ENCODE assay signal across 11 cellular contexts in genomic region chr22:36340621-36341020, GRCh38. TPM values are rescaled to one million over a fixed set of nuclear protein-coding genes. Genes with fewer than 3 reads are reported as not detected.
DNase-seq lines count a peak whose midpoint lies in the region; ATAC-seq and TF ChIP-seq lines count a peak whose summit lies in the region.
"Had no signal": no experiment of that assay in that cellular context is flagged by ENCODE, and none has a peak within 500 bp of the region (broad histone marks: within the 10 kb centered on the region; RNA-seq: fewer than 3 reads in every experiment).

No MANE protein-coding gene starts in this region.

- in situ Hi-C loops in G401 (cut with HindIII; ENCODE audit: low sequenced_read_pairs), result loop anchor here (5.0 kb wide), 1 partner anchor 92 kb away; no protein-coding TSS in a partner anchor

- H3K27ac Mint-ChIP-seq in IgD-negative memory B cell, result peak overlapping the region in 2 of 3 donors; percentile 65 to 78
- H3K27ac Mint-ChIP-seq in activated naive CD8-positive, alpha-beta T cell treated with anti-CD3 and anti-CD28 coated beads, Interleukin-2, amount 10 ng/mL, durations not matched to agents 7 days and 5 days, result peak overlapping the region; percentile 95
- no peak overlapping the region for H3K27ac Mint-ChIP-seq in Calu3 (ENCODE audit: unreplicated experiment)

- H3K27me3 Mint-ChIP-seq in IgD-negative memory B cell (no peaks in the 10 kb centered on the region), Calu3 (ENCODE audit: unreplicated experiment) (no peaks in the 10 kb centered on the region)
- no peaks in the 10 kb centered on the region for H3K27me3 Mint-ChIP-seq in activated naive CD8-positive, alpha-beta T cell treated with anti-CD3 and anti-CD28 coated beads, Interleukin-2, amount 10 ng/mL, durations not matched to agents 7 days and 5 days

- no peak overlapping the region for H3K4me3 Mint-ChIP-seq in IgD-negative memory B cell
- H3K4me3 Mint-ChIP-seq in activated naive CD8-positive, alpha-beta T cell treated with anti-CD3 and anti-CD28 coated beads, Interleukin-2, amount 10 ng/mL, durations not matched to agents 7 days and 5 days, result peak overlapping the region; percentile 65
- no peak overlapping the region for H3K4me3 Mint-ChIP-seq in Calu3 (ENCODE audit: low read depth, unreplicated experiment)

- H3K4me1 Mint-ChIP-seq in IgD-negative memory B cell, result peaks cover 27 to 53% (median 36%) of the 10 kb centered on the region in 3 donors
- H3K4me1 Mint-ChIP-seq in activated naive CD8-positive, alpha-beta T cell treated with anti-CD3 and anti-CD28 coated beads, Interleukin-2, amount 10 ng/mL, durations not matched to agents 7 days and 5 days, result peaks cover 73% of the 10 kb centered on the region
- H3K4me1 Mint-ChIP-seq in Calu3 (ENCODE audit: low read depth, unreplicated experiment), result peaks cover 64% of the 10 kb centered on the region

- no peak for TF ChIP-seq POLR2A in spleen (IDR thresholded peaks at IDR 0.05)

- DNase-seq in activated naive CD8-positive, alpha-beta T cell treated with anti-CD3 and anti-CD28 coated beads, Interleukin-2, amount 10 ng/mL, durations not matched to agents 7 days and 5 days, result no peak
- DNase-seq in left colon (no peak), spleen (no peak), G401 (ENCODE audit: low spot score) (no peak), Calu3 (no peak), activated gamma-delta T cell (lab: John Stamatoyannopoulos, UW) (no peak), T1000 (lab: John Stamatoyannopoulos, UW) (no peak)
- DNase-seq: activated CD4-positive, alpha-beta T cell treated with anti-CD3 and anti-CD28 coated beads, Interleukin-2, amount 50 U/mL, for 1 hour; effector CD4-positive, alpha-beta T cell; NCI-H1105 had no signal

- H3K4me1 ChIP-seq in spleen, result peaks cover 82 to 100% (median 94%) of the 10 kb centered on the region in 6 donors

- 45 to 58% (median 57%) methylated on average over 9 of the region's 9 CpGs for WGBS in spleen, 5 donors

- intact Hi-C loops in left colon (cut with DNase I, micrococcal nuclease) (no loop called here), spleen (cut with DNase I; ENCODE audit: low total_unique reads) (no loop called here), Calu3 (cut with micrococcal nuclease; ENCODE audit: unreplicated experiment) (no loop called here)

- H3K27ac ChIP-seq in spleen, result peak overlapping the region in 7 of 8 donors; percentile 5 to 97 (median 89)

- H3K9me3 ChIP-seq in spleen, result no peaks in the 10 kb centered on the region

- BruUV-seq in Calu3 (replicated peaks; lab: Mats Ljungman, UMichigan), result no TSS peak

- no peak overlapping the region for H3K4me3 ChIP-seq in spleen

- POLR2A ChIA-PET in activated naive CD8-positive, alpha-beta T cell treated with anti-CD3 and anti-CD28 coated beads, Interleukin-2, amount 10 ng/mL, durations not matched to agents 7 days and 5 days (lab: Charles Lee), result interaction anchor here (1.0 kb wide), 1 partner anchor 38 kb away, joined by 3 read pairs; no protein-coding TSS in a partner anchor

- CTCF ChIA-PET in Calu3 (lab: Charles Lee), result no interaction called here

- no peak for TF ChIP-seq CTCF in spleen (IDR thresholded peaks at IDR 0.05 in 8 of 11, conservative IDR thresholded peaks at IDR 0.05 in 3 of 11)
- no peak for TF ChIP-seq CTCF in Calu3 (IDR thresholded peaks at IDR 0.05; ENCODE audit: unreplicated experiment)

- H3K36me3 Mint-ChIP-seq in IgD-negative memory B cell, result no peaks in the 10 kb centered on the region
- peaks cover 46% of the 10 kb centered on the region for H3K36me3 Mint-ChIP-seq in activated naive CD8-positive, alpha-beta T cell treated with anti-CD3 and anti-CD28 coated beads, Interleukin-2, amount 10 ng/mL, durations not matched to agents 7 days and 5 days
- peaks cover 70% of the 10 kb centered on the region for H3K36me3 Mint-ChIP-seq in Calu3 (ENCODE audit: insufficient read depth, unreplicated experiment)

- H3K9me3 Mint-ChIP-seq in IgD-negative memory B cell, result no peaks in the 10 kb centered on the region
- no peaks in the 10 kb centered on the region for H3K9me3 Mint-ChIP-seq in activated naive CD8-positive, alpha-beta T cell treated with anti-CD3 and anti-CD28 coated beads, Interleukin-2, amount 10 ng/mL, durations not matched to agents 7 days and 5 days
- no peaks in the 10 kb centered on the region for H3K9me3 Mint-ChIP-seq in Calu3 (ENCODE audit: low read depth, unreplicated experiment)

- H3K36me3 ChIP-seq in spleen, result peaks cover 2 to 100% (median 93%) of the 10 kb centered on the region in 6 donors

- peak; percentile 11 for ATAC-seq in activated naive CD8-positive, alpha-beta T cell treated with anti-CD3 and anti-CD28 coated beads, Interleukin-2, amount 10 ng/mL, durations not matched to agents 7 days and 5 days (ENCODE audit: low read depth)
- peak; percentile 29 for ATAC-seq in left colon

- H3K27me3 ChIP-seq in spleen (replicated peaks in 1 of 7), result no peaks in the 10 kb centered on the region

RNA-seq across cellular contexts. Expression of gene MYH9, which starts 47.1 kb away (rescaled TPM):
- 231 TPM for polyA plus RNA-seq in IgD-negative memory B cell
- 100 to 1,000 TPM; 803 to 821 TPM for total RNA-seq in activated naive CD8-positive, alpha-beta T cell treated with anti-CD3 and anti-CD28 coated beads, Interleukin-2, amount 10 ng/mL, durations not matched to agents 7 days and 5 days
- 100 to 1,000 TPM; 581 to 641 TPM for total RNA-seq in left colon
- 1,000 to 10,000 TPM in 4 of 7 donors, 100 to 1,000 TPM in 3; 575 to 1,376 (median 1,013) TPM for total RNA-seq in spleen
- 100 to 1,000 TPM in 1 of 3 donors, 10 to 100 TPM in 2; 59.8 to 166 (median 71.1) TPM for polyA plus RNA-seq in spleen
- 153 and 185 TPM in 2 replicates for total RNA-seq in G401 (2014; rRNA removed; shearing (Covaris generic))
- total RNA-seq in Calu3 (2022), result 526 and 606 TPM in 2 replicates
